In the genomic region with DNA sequence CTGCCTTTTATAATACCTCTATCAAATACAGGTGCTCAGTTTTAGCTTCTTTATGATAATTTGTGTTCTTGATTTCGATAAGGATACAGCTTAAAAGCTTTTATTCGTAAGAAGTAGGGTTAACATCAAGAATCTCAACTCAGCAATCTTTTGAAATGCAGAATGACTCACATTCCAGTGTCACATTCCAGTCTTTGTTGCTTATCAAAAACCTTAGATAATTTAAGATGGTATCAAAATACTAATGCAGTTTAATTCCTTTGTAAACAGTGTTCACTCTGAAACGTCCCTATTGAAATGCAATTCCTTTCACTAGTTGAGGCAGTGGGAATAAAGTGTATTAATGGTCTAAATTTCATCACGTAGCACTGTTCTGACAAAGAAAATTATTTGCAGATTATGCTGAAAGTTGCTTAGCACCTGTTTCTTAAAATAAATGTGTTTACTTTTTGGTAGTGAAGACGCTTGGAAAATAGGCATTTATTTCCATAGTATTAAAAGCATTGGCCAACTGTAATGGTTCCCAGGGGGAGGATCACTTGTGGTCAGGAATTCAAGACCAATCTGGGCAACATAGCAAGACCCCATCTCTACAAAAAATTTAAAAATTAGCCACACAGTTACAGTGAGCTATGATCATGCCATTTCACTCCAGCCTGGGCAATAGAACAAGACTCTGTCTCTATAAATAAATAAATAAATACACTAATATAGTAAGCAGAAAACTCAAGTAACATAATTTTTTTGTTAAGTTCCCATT, we compare ENCODE assay signal across 19 cellular contexts. TPM values are rescaled to one million over a fixed set of nuclear protein-coding genes. Genes with fewer than 3 reads are reported as not detected.
DNase-seq lines count a peak whose midpoint lies in the region; ATAC-seq and TF ChIP-seq lines count a peak whose summit lies in the region.
"Had no signal": no experiment of that assay in that cellular context is flagged by ENCODE, and none has a peak within 500 bp of the region (broad histone marks: within the 10 kb centered on the region; RNA-seq: fewer than 3 reads in every experiment).

No MANE protein-coding gene starts in this region.

- no peak overlapping the region for H3K4me3 ChIP-seq in left ventricle myocardium inferior
- H3K4me3 ChIP-seq in right atrium auricular region = no peak overlapping the region
- peak overlapping the region in 1 of 4 donors; percentile 7 for H3K4me3 ChIP-seq in adrenal gland
- H3K4me3 ChIP-seq in iPS-18a (ENCODE audit: low read length) = peak overlapping the region; percentile 21
- H3K4me3 ChIP-seq in CD8-positive, alpha-beta memory T cell (ENCODE audit: low read length) = no peak overlapping the region
- H3K4me3 ChIP-seq in CD8-positive, alpha-beta T cell (ENCODE audit: low read depth, low read length) = no peak overlapping the region
- H3K4me3 ChIP-seq: neural progenitor cell, testis had no signal

- peaks cover 0 to 3% (median 0%) of the 10 kb centered on the region in 3 donors for H3K4me1 Mint-ChIP-seq in CD8-positive, alpha-beta memory T cell
- H3K4me1 Mint-ChIP-seq in CD8-positive, alpha-beta T cell (ENCODE audit: low read depth) = peaks cover 4% of the 10 kb centered on the region

- H3K36me3 Mint-ChIP-seq in CD8-positive, alpha-beta memory T cell = no peaks in the 10 kb centered on the region
- no peaks in the 10 kb centered on the region for H3K36me3 Mint-ChIP-seq in CD8-positive, alpha-beta T cell
- H3K36me3 Mint-ChIP-seq: activated naive CD4-positive, alpha-beta T cell treated with anti-CD3 and anti-CD28 coated beads, Interleukin-2, amount 50 U/mL, for 24 hours had no signal

- WGBS in adrenal gland, 4 donors = 30 to 44% (median 35%) methylated on average over 5 of the region's 5 CpGs

- H3K4me1 ChIP-seq in left ventricle myocardium inferior = peaks cover 16% of the 10 kb centered on the region
- H3K4me1 ChIP-seq in right atrium auricular region = peaks cover 0 to 29% of the 10 kb centered on the region in 2 donors
- H3K4me1 ChIP-seq in adrenal gland (replicated peaks in 1 of 2) = peaks cover 38 to 42% of the 10 kb centered on the region in 2 donors
- peaks cover 25% of the 10 kb centered on the region for H3K4me1 ChIP-seq in iPS-18a (ENCODE audit: control insufficient read depth, low read depth, low read length)
- H3K4me1 ChIP-seq in CD8-positive, alpha-beta memory T cell (ENCODE audit: insufficient read depth, low read length) = no peaks in the 10 kb centered on the region
- no peaks in the 10 kb centered on the region for H3K4me1 ChIP-seq in CD8-positive, alpha-beta T cell (ENCODE audit: insufficient read depth, low read length)
- H3K4me1 ChIP-seq: testis had no signal

- no peak overlapping the region for H3K27ac Mint-ChIP-seq in CD8-positive, alpha-beta memory T cell
- H3K27ac Mint-ChIP-seq in CD8-positive, alpha-beta T cell = no peak overlapping the region
- H3K27ac Mint-ChIP-seq: activated naive CD4-positive, alpha-beta T cell treated with anti-CD3 and anti-CD28 coated beads, Interleukin-2, amount 50 U/mL, for 24 hours had no signal

- CTCF ChIA-PET in CD8-positive, alpha-beta memory T cell (lab: Charles Lee) = no interaction called here
- CTCF ChIA-PET in CD8-positive, alpha-beta T cell (lab: Charles Lee) = no interaction called here

- H3K9me3 Mint-ChIP-seq in CD8-positive, alpha-beta memory T cell = no peaks in the 10 kb centered on the region
- H3K9me3 Mint-ChIP-seq in CD8-positive, alpha-beta T cell = no peaks in the 10 kb centered on the region
- H3K9me3 Mint-ChIP-seq: activated naive CD4-positive, alpha-beta T cell treated with anti-CD3 and anti-CD28 coated beads, Interleukin-2, amount 50 U/mL, for 24 hours; neural progenitor cell had no signal

- POLR2A ChIA-PET in CD8-positive, alpha-beta memory T cell (lab: Charles Lee) = no interaction called here
- POLR2A ChIA-PET in CD8-positive, alpha-beta T cell (lab: Charles Lee) = no interaction called here

- intact Hi-C loops in left ventricle myocardium inferior (cut with micrococcal nuclease) = no loop called here
- intact Hi-C loops in adrenal gland (cut with DNase I) = loop anchor here in 1 of 2 donors (10.0 kb wide), 1 partner anchor 98 kb away; no protein-coding TSS in a partner anchor
- intact Hi-C loops in CD8-positive, alpha-beta T cell (cut with DNase I, micrococcal nuclease) = no loop called here

- TF ChIP-seq CTCF in left ventricle myocardium inferior (IDR thresholded peaks at IDR 0.05; ENCODE audit: borderline replicate concordance) (no peak), right atrium auricular region (IDR thresholded peaks at IDR 0.05) (no peak), adrenal gland (IDR thresholded peaks at IDR 0.05) (no peak)
- TF ChIP-seq CTCF in CD8-positive, alpha-beta T cell (IDR thresholded peaks at IDR 0.05) = no peak

- no peak for ATAC-seq in HG02885 (IDR thresholded peaks at IDR 0.05; ENCODE audit: poor library complexity, unreplicated experiment)
- ATAC-seq in CD8-positive, alpha-beta T cell = no peak
- ATAC-seq: Right ventricle myocardium inferior had no signal

- H3K27me3 Mint-ChIP-seq in CD8-positive, alpha-beta memory T cell = peaks cover 3 to 29% of the 10 kb centered on the region in 2 donors
- H3K27me3 Mint-ChIP-seq in CD8-positive, alpha-beta T cell (ENCODE audit: low read depth) = peaks cover 5% of the 10 kb centered on the region
- H3K27me3 Mint-ChIP-seq: activated naive CD4-positive, alpha-beta T cell treated with anti-CD3 and anti-CD28 coated beads, Interleukin-2, amount 50 U/mL, for 24 hours had no signal

- H3K9me3 ChIP-seq in left ventricle myocardium inferior (replicated peaks) = no peaks in the 10 kb centered on the region
- H3K9me3 ChIP-seq in right atrium auricular region = no peaks in the 10 kb centered on the region
- H3K9me3 ChIP-seq in adrenal gland (replicated peaks in 1 of 3) = no peaks in the 10 kb centered on the region
- no peaks in the 10 kb centered on the region for H3K9me3 ChIP-seq in iPS-18a (ENCODE audit: control insufficient read depth, low read depth, low read length)
- H3K9me3 ChIP-seq in CD8-positive, alpha-beta memory T cell (ENCODE audit: low read length) = no peaks in the 10 kb centered on the region
- H3K9me3 ChIP-seq in CD8-positive, alpha-beta T cell (ENCODE audit: low read length) = no peaks in the 10 kb centered on the region
- H3K9me3 ChIP-seq: testis had no signal

- DNase-seq in left ventricle myocardium inferior (no peak), right atrium auricular region (ENCODE audit: low spot score) (no peak), adrenal gland (no peak), G401 (ENCODE audit: low spot score) (no peak)
- no peak for DNase-seq in CD8-positive, alpha-beta memory T cell
- DNase-seq in CD8-positive, alpha-beta T cell = no peak
- DNase-seq: 8988T; effector memory CD4-positive, alpha-beta T cell; NCI-H1105 treated with DMSO at 0.1 percent for 48 hours; NCI-H2171; NK-92 treated with Interleukin-12 subunit alpha and Interleukin-12 subunit beta, amount 100 ng/mL, for 24 hours; stimulated activated CD4-positive, alpha-beta T cell treated with anti-CD3 and anti-CD28 coated beads, Interleukin-4, amount 100 ng/mL, for 1 hour; stimulated activated CD8-positive, alpha-beta memory T cell treated with anti-CD3 and anti-CD28 coated beads, Interleukin-4, amount 100 ng/mL, for 48 hours; testis had no signal

- H3K4me3 Mint-ChIP-seq in CD8-positive, alpha-beta memory T cell = no peak overlapping the region
- H3K4me3 Mint-ChIP-seq in CD8-positive, alpha-beta T cell = no peak overlapping the region
- H3K4me3 Mint-ChIP-seq: activated naive CD4-positive, alpha-beta T cell treated with anti-CD3 and anti-CD28 coated beads, Interleukin-2, amount 50 U/mL, for 24 hours; neural progenitor cell had no signal

- in situ Hi-C loops in G401 (cut with HindIII; ENCODE audit: low sequenced_read_pairs) = no loop called here

- TF ChIP-seq POLR2A in adrenal gland (IDR thresholded peaks at IDR 0.05) = no peak

- no peak overlapping the region for H3K9ac ChIP-seq in iPS-18a (ENCODE audit: low read length)
- H3K9ac ChIP-seq: neural progenitor cell had no signal

- peak overlapping the region; percentile 33 for H3K27ac ChIP-seq in left ventricle myocardium inferior (replicated peaks)
- H3K27ac ChIP-seq in right atrium auricular region = peak overlapping the region in 1 of 2 donors; percentile 8
- H3K27ac ChIP-seq in adrenal gland = peak overlapping the region; percentile 49 to 85 (median 73)
- H3K27ac ChIP-seq in iPS-18a (ENCODE audit: low read length) = no peak overlapping the region
- no peak overlapping the region for H3K27ac ChIP-seq in CD8-positive, alpha-beta memory T cell (ENCODE audit: low read depth, low read length)
- no peak overlapping the region for H3K27ac ChIP-seq in CD8-positive, alpha-beta T cell (ENCODE audit: low read depth, low read length)
- H3K27ac ChIP-seq: neural progenitor cell, testis had no signal

- no peaks in the 10 kb centered on the region for H3K27me3 ChIP-seq in left ventricle myocardium inferior (ENCODE audit: low read depth)
- H3K27me3 ChIP-seq in right atrium auricular region = no peaks in the 10 kb centered on the region
- no peaks in the 10 kb centered on the region for H3K27me3 ChIP-seq in adrenal gland
- no peaks in the 10 kb centered on the region for H3K27me3 ChIP-seq in iPS-18a (ENCODE audit: control insufficient read depth, insufficient read depth, low read length)
- no peaks in the 10 kb centered on the region for H3K27me3 ChIP-seq in CD8-positive, alpha-beta memory T cell (ENCODE audit: insufficient read depth, low read length, poor library complexity, severe bottlenecking)
- H3K27me3 ChIP-seq in CD8-positive, alpha-beta T cell (ENCODE audit: insufficient read depth, low read length) = no peaks in the 10 kb centered on the region
- H3K27me3 ChIP-seq: neural progenitor cell, testis had no signal

- H3K36me3 ChIP-seq in left ventricle myocardium inferior (peaks cover 4% of the 10 kb centered on the region), right atrium auricular region (no peaks in the 10 kb centered on the region), adrenal gland (replicated peaks in 1 of 2) (no peaks in the 10 kb centered on the region), iPS-18a (ENCODE audit: control insufficient read depth, low read depth, low read length) (peaks cover 4% of the 10 kb centered on the region)
- no peaks in the 10 kb centered on the region for H3K36me3 ChIP-seq in CD8-positive, alpha-beta memory T cell (ENCODE audit: insufficient read depth, low read length)
- H3K36me3 ChIP-seq in CD8-positive, alpha-beta T cell (ENCODE audit: insufficient read depth, low read length) = no peaks in the 10 kb centered on the region
- H3K36me3 ChIP-seq: neural progenitor cell had no signal

RNA-seq across cellular contexts. Expression of gene CNN3, which starts 10.1 kb away (rescaled TPM):
- 67.9 TPM for total RNA-seq in left ventricle myocardium inferior
- 100 to 1,000 TPM in 1 of 2 donors, 10 to 100 TPM in 1; 82.2 to 124 TPM for total RNA-seq in right atrium auricular region
- total RNA-seq in adrenal gland = 100 to 1,000 TPM; 320 to 766 (median 424) TPM
- 100 to 1,000 TPM in 2 of 3 donors, 10 to 100 TPM in 1; 97.3 to 418 (median 131) TPM for polyA plus RNA-seq in adrenal gland
- 142 and 206 TPM in 2 replicates for total RNA-seq in G401 (2014; rRNA removed; shearing (Covaris generic))
- total RNA-seq in CD8-positive, alpha-beta memory T cell = 1 to 10 TPM; 1.6 to 2.3 TPM
- polyA plus RNA-seq in CD8-positive, alpha-beta memory T cell = 2.8 TPM
- 1 to 10 TPM; 7.5 to 9.4 TPM for total RNA-seq in CD8-positive, alpha-beta T cell

Comparison
In these comparisons a context has a peak if more than half of its experiments do, and no peak if none do; other contexts are left out.
1. H3K27ac ChIP-seq: peak in left ventricle myocardium inferior (single experiment) and adrenal gland (5 of 5); none in iPS-18a (single experiment), CD8-positive, alpha-beta memory T cell (single experiment) and CD8-positive, alpha-beta T cell (single experiment).